In the genomic region with DNA sequence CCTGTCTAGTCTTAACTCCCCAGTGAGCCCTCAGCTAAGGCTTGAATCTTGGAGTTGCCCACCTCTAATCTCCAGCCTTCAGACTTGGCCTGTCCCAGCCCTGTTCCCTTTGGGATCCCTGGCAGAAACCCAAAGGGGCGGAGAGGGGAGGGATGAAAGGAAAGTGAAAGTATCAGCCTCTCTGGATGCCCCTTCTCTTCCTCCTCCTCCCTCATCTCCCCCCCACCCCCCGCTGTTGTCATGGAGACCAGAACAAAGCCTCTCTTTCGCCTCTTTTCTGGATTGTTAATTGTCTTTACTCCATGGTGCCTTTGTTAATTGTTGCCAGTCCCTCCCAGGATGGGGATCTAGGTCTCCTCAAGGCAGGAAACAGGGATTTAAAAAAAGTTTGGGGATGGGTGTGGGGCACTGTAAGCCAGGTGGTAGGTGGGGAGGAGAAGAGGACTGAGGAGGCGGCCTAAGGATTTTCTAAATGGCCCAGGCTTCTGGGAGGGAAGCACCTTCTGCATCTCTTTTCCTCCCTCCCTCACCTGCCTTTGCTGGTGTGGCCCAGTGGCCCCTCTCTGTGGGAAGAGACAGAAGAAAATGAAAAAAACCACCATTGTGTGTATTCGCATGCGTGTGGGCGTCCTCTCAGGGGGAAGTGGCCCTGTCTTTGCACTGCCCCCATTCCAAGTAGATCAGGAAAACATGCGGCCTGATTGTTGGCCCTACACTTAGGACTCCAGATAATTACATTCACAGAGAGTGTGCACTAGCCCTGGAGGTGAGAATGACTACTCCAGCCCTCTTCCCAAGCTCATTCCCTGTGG, we compare ENCODE assay signal across 1 cellular context.
TF ChIP-seq lines count a peak whose summit lies in the region.

No MANE protein-coding gene starts in this region.

TF ChIP-seq in WTC11, 78 proteins besides CTCF, POLR2A, EP300 and RAD21 (continued from another document and continues in another):
- TF ChIP-seq, protein P1, sequence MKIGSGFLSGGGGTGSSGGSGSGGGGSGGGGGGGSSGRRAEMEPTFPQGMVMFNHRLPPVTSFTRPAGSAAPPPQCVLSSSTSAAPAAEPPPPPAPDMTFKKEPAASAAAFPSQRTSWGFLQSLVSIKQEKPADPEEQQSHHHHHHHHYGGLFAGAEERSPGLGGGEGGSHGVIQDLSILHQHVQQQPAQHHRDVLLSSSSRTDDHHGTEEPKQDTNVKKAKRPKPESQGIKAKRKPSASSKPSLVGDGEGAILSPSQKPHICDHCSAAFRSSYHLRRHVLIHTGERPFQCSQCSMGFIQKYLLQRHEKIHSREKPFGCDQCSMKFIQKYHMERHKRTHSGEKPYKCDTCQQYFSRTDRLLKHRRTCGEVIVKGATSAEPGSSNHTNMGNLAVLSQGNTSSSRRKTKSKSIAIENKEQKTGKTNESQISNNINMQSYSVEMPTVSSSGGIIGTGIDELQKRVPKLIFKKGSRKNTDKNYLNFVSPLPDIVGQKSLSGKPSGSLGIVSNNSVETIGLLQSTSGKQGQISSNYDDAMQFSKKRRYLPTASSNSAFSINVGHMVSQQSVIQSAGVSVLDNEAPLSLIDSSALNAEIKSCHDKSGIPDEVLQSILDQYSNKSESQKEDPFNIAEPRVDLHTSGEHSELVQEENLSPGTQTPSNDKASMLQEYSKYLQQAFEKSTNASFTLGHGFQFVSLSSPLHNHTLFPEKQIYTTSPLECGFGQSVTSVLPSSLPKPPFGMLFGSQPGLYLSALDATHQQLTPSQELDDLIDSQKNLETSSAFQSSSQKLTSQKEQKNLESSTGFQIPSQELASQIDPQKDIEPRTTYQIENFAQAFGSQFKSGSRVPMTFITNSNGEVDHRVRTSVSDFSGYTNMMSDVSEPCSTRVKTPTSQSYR (CRISPR knock-in tag; IDR thresholded peaks at IDR 0.05): no peak
- no peak for TF ChIP-seq FOXP1 (CRISPR knock-in tag; IDR thresholded peaks at IDR 0.05; ENCODE audit: borderline replicate concordance)
- no peak for TF ChIP-seq MXD4 (CRISPR knock-in tag; IDR thresholded peaks at IDR 0.05; ENCODE audit: borderline replicate concordance)
- TF ChIP-seq, protein P2, sequence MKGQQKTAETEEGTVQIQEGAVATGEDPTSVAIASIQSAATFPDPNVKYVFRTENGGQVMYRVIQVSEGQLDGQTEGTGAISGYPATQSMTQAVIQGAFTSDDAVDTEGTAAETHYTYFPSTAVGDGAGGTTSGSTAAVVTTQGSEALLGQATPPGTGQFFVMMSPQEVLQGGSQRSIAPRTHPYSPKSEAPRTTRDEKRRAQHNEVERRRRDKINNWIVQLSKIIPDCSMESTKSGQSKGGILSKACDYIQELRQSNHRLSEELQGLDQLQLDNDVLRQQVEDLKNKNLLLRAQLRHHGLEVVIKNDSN (CRISPR knock-in tag; IDR thresholded peaks at IDR 0.05): no peak
- no peak for TF ChIP-seq ZNF121 (CRISPR knock-in tag; IDR thresholded peaks at IDR 0.05)
- TF ChIP-seq, protein P3, sequence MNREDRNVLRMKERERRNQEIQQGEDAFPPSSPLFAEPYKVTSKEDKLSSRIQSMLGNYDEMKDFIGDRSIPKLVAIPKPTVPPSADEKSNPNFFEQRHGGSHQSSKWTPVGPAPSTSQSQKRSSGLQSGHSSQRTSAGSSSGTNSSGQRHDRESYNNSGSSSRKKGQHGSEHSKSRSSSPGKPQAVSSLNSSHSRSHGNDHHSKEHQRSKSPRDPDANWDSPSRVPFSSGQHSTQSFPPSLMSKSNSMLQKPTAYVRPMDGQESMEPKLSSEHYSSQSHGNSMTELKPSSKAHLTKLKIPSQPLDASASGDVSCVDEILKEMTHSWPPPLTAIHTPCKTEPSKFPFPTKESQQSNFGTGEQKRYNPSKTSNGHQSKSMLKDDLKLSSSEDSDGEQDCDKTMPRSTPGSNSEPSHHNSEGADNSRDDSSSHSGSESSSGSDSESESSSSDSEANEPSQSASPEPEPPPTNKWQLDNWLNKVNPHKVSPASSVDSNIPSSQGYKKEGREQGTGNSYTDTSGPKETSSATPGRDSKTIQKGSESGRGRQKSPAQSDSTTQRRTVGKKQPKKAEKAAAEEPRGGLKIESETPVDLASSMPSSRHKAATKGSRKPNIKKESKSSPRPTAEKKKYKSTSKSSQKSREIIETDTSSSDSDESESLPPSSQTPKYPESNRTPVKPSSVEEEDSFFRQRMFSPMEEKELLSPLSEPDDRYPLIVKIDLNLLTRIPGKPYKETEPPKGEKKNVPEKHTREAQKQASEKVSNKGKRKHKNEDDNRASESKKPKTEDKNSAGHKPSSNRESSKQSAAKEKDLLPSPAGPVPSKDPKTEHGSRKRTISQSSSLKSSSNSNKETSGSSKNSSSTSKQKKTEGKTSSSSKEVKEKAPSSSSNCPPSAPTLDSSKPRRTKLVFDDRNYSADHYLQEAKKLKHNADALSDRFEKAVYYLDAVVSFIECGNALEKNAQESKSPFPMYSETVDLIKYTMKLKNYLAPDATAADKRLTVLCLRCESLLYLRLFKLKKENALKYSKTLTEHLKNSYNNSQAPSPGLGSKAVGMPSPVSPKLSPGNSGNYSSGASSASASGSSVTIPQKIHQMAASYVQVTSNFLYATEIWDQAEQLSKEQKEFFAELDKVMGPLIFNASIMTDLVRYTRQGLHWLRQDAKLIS (CRISPR knock-in tag; IDR thresholded peaks at IDR 0.05; ENCODE audit: borderline replicate concordance): no peak
- no peak for TF ChIP-seq GRHL2 (CRISPR knock-in tag; IDR thresholded peaks at IDR 0.05; ENCODE audit: insufficient replicate concordance, severe bottlenecking)
- TF ChIP-seq, protein P4, sequence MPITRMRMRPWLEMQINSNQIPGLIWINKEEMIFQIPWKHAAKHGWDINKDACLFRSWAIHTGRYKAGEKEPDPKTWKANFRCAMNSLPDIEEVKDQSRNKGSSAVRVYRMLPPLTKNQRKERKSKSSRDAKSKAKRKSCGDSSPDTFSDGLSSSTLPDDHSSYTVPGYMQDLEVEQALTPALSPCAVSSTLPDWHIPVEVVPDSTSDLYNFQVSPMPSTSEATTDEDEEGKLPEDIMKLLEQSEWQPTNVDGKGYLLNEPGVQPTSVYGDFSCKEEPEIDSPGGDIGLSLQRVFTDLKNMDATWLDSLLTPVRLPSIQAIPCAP (CRISPR knock-in tag; IDR thresholded peaks at IDR 0.05): peak; percentile 86
- TF ChIP-seq, protein P5, sequence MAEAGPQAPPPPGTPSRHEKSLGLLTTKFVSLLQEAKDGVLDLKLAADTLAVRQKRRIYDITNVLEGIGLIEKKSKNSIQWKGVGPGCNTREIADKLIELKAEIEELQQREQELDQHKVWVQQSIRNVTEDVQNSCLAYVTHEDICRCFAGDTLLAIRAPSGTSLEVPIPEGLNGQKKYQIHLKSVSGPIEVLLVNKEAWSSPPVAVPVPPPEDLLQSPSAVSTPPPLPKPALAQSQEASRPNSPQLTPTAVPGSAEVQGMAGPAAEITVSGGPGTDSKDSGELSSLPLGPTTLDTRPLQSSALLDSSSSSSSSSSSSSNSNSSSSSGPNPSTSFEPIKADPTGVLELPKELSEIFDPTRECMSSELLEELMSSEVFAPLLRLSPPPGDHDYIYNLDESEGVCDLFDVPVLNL (CRISPR knock-in tag; IDR thresholded peaks at IDR 0.05; ENCODE audit: borderline replicate concordance, low read depth): no peak
- TF ChIP-seq ZNF219 (CRISPR knock-in tag; IDR thresholded peaks at IDR 0.05; ENCODE audit: borderline replicate concordance): no peak
- TF ChIP-seq, protein P6, sequence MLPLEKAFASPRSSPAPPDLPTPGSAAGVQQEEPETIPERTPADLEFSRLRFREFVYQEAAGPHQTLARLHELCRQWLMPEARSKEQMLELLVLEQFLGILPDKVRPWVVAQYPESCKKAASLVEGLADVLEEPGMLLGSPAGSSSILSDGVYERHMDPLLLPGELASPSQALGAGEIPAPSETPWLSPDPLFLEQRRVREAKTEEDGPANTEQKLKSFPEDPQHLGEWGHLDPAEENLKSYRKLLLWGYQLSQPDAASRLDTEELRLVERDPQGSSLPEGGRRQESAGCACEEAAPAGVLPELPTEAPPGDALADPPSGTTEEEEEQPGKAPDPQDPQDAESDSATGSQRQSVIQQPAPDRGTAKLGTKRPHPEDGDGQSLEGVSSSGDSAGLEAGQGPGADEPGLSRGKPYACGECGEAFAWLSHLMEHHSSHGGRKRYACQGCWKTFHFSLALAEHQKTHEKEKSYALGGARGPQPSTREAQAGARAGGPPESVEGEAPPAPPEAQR (CRISPR knock-in tag; IDR thresholded peaks at IDR 0.05): no peak
- TF ChIP-seq, protein P7, sequence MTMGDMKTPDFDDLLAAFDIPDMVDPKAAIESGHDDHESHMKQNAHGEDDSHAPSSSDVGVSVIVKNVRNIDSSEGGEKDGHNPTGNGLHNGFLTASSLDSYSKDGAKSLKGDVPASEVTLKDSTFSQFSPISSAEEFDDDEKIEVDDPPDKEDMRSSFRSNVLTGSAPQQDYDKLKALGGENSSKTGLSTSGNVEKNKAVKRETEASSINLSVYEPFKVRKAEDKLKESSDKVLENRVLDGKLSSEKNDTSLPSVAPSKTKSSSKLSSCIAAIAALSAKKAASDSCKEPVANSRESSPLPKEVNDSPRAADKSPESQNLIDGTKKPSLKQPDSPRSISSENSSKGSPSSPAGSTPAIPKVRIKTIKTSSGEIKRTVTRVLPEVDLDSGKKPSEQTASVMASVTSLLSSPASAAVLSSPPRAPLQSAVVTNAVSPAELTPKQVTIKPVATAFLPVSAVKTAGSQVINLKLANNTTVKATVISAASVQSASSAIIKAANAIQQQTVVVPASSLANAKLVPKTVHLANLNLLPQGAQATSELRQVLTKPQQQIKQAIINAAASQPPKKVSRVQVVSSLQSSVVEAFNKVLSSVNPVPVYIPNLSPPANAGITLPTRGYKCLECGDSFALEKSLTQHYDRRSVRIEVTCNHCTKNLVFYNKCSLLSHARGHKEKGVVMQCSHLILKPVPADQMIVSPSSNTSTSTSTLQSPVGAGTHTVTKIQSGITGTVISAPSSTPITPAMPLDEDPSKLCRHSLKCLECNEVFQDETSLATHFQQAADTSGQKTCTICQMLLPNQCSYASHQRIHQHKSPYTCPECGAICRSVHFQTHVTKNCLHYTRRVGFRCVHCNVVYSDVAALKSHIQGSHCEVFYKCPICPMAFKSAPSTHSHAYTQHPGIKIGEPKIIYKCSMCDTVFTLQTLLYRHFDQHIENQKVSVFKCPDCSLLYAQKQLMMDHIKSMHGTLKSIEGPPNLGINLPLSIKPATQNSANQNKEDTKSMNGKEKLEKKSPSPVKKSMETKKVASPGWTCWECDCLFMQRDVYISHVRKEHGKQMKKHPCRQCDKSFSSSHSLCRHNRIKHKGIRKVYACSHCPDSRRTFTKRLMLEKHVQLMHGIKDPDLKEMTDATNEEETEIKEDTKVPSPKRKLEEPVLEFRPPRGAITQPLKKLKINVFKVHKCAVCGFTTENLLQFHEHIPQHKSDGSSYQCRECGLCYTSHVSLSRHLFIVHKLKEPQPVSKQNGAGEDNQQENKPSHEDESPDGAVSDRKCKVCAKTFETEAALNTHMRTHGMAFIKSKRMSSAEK (CRISPR knock-in tag; IDR thresholded peaks at IDR 0.05; ENCODE audit: borderline replicate concordance): no peak
- no peak for TF ChIP-seq ZBTB21 (CRISPR knock-in tag; IDR thresholded peaks at IDR 0.05; ENCODE audit: borderline replicate concordance)
- TF ChIP-seq, protein P8, sequence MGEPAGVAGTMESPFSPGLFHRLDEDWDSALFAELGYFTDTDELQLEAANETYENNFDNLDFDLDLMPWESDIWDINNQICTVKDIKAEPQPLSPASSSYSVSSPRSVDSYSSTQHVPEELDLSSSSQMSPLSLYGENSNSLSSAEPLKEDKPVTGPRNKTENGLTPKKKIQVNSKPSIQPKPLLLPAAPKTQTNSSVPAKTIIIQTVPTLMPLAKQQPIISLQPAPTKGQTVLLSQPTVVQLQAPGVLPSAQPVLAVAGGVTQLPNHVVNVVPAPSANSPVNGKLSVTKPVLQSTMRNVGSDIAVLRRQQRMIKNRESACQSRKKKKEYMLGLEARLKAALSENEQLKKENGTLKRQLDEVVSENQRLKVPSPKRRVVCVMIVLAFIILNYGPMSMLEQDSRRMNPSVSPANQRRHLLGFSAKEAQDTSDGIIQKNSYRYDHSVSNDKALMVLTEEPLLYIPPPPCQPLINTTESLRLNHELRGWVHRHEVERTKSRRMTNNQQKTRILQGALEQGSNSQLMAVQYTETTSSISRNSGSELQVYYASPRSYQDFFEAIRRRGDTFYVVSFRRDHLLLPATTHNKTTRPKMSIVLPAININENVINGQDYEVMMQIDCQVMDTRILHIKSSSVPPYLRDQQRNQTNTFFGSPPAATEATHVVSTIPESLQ (CRISPR knock-in tag; IDR thresholded peaks at IDR 0.05): no peak
- no peak for TF ChIP-seq NR2C2 (CRISPR knock-in tag; IDR thresholded peaks at IDR 0.05)
- TF ChIP-seq, protein P9, sequence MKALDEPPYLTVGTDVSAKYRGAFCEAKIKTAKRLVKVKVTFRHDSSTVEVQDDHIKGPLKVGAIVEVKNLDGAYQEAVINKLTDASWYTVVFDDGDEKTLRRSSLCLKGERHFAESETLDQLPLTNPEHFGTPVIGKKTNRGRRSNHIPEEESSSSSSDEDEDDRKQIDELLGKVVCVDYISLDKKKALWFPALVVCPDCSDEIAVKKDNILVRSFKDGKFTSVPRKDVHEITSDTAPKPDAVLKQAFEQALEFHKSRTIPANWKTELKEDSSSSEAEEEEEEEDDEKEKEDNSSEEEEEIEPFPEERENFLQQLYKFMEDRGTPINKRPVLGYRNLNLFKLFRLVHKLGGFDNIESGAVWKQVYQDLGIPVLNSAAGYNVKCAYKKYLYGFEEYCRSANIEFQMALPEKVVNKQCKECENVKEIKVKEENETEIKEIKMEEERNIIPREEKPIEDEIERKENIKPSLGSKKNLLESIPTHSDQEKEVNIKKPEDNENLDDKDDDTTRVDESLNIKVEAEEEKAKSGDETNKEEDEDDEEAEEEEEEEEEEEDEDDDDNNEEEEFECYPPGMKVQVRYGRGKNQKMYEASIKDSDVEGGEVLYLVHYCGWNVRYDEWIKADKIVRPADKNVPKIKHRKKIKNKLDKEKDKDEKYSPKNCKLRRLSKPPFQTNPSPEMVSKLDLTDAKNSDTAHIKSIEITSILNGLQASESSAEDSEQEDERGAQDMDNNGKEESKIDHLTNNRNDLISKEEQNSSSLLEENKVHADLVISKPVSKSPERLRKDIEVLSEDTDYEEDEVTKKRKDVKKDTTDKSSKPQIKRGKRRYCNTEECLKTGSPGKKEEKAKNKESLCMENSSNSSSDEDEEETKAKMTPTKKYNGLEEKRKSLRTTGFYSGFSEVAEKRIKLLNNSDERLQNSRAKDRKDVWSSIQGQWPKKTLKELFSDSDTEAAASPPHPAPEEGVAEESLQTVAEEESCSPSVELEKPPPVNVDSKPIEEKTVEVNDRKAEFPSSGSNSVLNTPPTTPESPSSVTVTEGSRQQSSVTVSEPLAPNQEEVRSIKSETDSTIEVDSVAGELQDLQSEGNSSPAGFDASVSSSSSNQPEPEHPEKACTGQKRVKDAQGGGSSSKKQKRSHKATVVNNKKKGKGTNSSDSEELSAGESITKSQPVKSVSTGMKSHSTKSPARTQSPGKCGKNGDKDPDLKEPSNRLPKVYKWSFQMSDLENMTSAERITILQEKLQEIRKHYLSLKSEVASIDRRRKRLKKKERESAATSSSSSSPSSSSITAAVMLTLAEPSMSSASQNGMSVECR (CRISPR knock-in tag; IDR thresholded peaks at IDR 0.05; ENCODE audit: borderline replicate concordance): no peak
- TF ChIP-seq, protein P10, sequence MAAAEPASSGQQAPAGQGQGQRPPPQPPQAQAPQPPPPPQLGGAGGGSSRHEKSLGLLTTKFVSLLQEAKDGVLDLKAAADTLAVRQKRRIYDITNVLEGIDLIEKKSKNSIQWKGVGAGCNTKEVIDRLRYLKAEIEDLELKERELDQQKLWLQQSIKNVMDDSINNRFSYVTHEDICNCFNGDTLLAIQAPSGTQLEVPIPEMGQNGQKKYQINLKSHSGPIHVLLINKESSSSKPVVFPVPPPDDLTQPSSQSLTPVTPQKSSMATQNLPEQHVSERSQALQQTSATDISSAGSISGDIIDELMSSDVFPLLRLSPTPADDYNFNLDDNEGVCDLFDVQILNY (CRISPR knock-in tag; IDR thresholded peaks at IDR 0.05): no peak
